ENCODE assay signal across 8 cellular contexts in genomic region chr7:102288285-102288930, GRCh38. TPM values are rescaled to one million over a fixed set of nuclear protein-coding genes. Genes with fewer than 3 reads are reported as not detected.
DNase-seq lines count a peak whose midpoint lies in the region; ATAC-seq and TF ChIP-seq lines count a peak whose summit lies in the region.
"Had no signal": no experiment of that assay in that cellular context is flagged by ENCODE, and none has a peak within 500 bp of the region (broad histone marks: within the 10 kb centered on the region; RNA-seq: fewer than 3 reads in every experiment).

No MANE protein-coding gene starts in this region.

- H3K4me3 ChIP-seq in NT2/D1 (ENCODE audit: insufficient read length, low read depth) = peak overlapping the region; percentile 73
- peak overlapping the region; percentile 57 for H3K4me3 ChIP-seq in ectodermal cell (ENCODE audit: insufficient read depth, low read depth, low read length)
- peak overlapping the region; percentile 88 to 98 (median 90) for H3K4me3 ChIP-seq in gastrocnemius medialis

- 63% methylated on average over 10 of the region's 10 CpGs for WGBS in ectodermal cell, 2 experiments

- in situ Hi-C loops in gastrocnemius medialis (cut with MboI; ENCODE audit: low sequenced_read_pairs in 4 of 4) = no loop called here

- H3K9me3 ChIP-seq in NT2/D1 (ENCODE audit: insufficient read depth, low read length) = no peaks in the 10 kb centered on the region
- H3K9me3 ChIP-seq in ectodermal cell (ENCODE audit: control insufficient read depth, low read length) = no peaks in the 10 kb centered on the region
- H3K9me3 ChIP-seq in gastrocnemius medialis = no peaks in the 10 kb centered on the region

- H3K4me1 ChIP-seq in NT2/D1 (ENCODE audit: insufficient read depth, insufficient read length) (peaks cover 30% of the 10 kb centered on the region), ectodermal cell (ENCODE audit: control insufficient read depth, insufficient read depth, low read length) (peaks cover 21% of the 10 kb centered on the region), gastrocnemius medialis (peaks cover 30 to 36% of the 10 kb centered on the region in 2 donors)

- H3K9ac ChIP-seq in NT2/D1 (ENCODE audit: insufficient read length, low read depth) = peak overlapping the region; percentile 88

- H3K36me3 ChIP-seq in NT2/D1 (ENCODE audit: insufficient read depth, insufficient read length, low read length) = no peaks in the 10 kb centered on the region
- no peaks in the 10 kb centered on the region for H3K36me3 ChIP-seq in ectodermal cell (ENCODE audit: control insufficient read depth, insufficient read depth, low read length)
- no peaks in the 10 kb centered on the region for H3K36me3 ChIP-seq in gastrocnemius medialis
- H3K36me3 ChIP-seq: cardiac muscle cell had no signal

- H3K27me3 ChIP-seq in NT2/D1 (ENCODE audit: insufficient read depth, insufficient read length) (no peaks in the 10 kb centered on the region), ectodermal cell (ENCODE audit: control insufficient read depth, insufficient read depth, low read length, poor library complexity, severe bottlenecking) (peaks cover 19% of the 10 kb centered on the region), gastrocnemius medialis (no peaks in the 10 kb centered on the region)
- H3K27me3 ChIP-seq: cardiac muscle cell had no signal

- H3K27ac ChIP-seq in ectodermal cell (ENCODE audit: insufficient read depth, low read depth, low read length, poor library complexity, severe bottlenecking) = no peak overlapping the region
- H3K27ac ChIP-seq in gastrocnemius medialis = peak overlapping the region in 3 of 4 donors; percentile 83 to 94 (median 88)
- H3K27ac ChIP-seq: cardiac muscle cell had no signal

- ATAC-seq in gastrocnemius medialis (no peak), GM21367 (IDR thresholded peaks at IDR 0.05; ENCODE audit: unreplicated experiment) (no peak), GM21737 (IDR thresholded peaks at IDR 0.05; ENCODE audit: unreplicated experiment) (no peak), HG03159 (IDR thresholded peaks at IDR 0.05; ENCODE audit: unreplicated experiment) (no peak)

- TF ChIP-seq POLR2A in gastrocnemius medialis (IDR thresholded peaks at IDR 0.05) = no peak

- intact Hi-C loops in gastrocnemius medialis (cut with DNase I; ENCODE audit: low total_unique reads) = no loop called here

- DNase-seq in NT2/D1 (ENCODE audit: low read depth, low spot score) (no peak), gastrocnemius medialis (no peak)

- TF ChIP-seq CTCF in GM12874 (IDR thresholded peaks at IDR 0.05; ENCODE audit: insufficient read depth, low read depth, low read length) = peak; percentile 47
- TF ChIP-seq CTCF in gastrocnemius medialis (IDR thresholded peaks at IDR 0.05 in 4 of 5, conservative IDR thresholded peaks at IDR 0.05 in 1 of 5) = no peak

RNA-seq across cellular contexts. Expression of gene SH2B2, which starts 1.7 kb away (rescaled TPM):
- 7.3 TPM for polyA plus RNA-seq in ectodermal cell (2013, experiment 1 of 4)
- 4.3 TPM for polyA plus RNA-seq in ectodermal cell (2013, experiment 2 of 4)
- polyA plus RNA-seq in ectodermal cell (2013, experiment 3 of 4) = 8.4 TPM
- 6.8 TPM for polyA plus RNA-seq in ectodermal cell (2013, experiment 4 of 4)
- 10 to 100 TPM; 32.7 to 62.0 (median 43.5) TPM for total RNA-seq in gastrocnemius medialis
